Comparison of ENCODE assay signal across 20 cellular contexts in the genomic region with DNA sequence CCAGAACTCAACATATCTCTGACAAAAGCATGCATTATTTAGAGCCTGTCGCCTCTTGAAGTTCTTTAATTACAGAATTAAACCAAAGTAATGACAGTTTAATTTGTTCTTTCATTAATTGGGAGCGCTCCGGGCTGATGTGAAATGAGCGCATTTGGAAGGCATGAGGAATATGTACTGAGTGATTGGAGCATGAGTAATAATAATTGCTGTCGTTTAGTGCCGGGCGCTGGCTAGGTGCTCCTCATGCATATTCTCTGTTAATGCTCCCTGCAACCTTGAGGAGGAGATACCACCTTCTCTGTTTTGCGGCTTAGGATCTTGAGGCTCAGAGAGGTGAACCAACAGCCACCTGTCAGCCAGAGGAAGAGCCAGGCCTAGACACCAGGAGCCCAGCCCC.
DNase-seq lines count a peak whose midpoint lies in the region; ATAC-seq and TF ChIP-seq lines count a peak whose summit lies in the region.
"Had no signal": no experiment of that assay in that cellular context is flagged by ENCODE, and none has a peak within 500 bp of the region (broad histone marks: within the 10 kb centered on the region; RNA-seq: fewer than 3 reads in every experiment).

No MANE protein-coding gene starts in this region.

- H3K4me1 Mint-ChIP-seq in neural progenitor cell: peaks cover 44% of the 10 kb centered on the region

- H3K4me1 ChIP-seq in RWPE2 (ENCODE audit: insufficient read depth, poor library complexity, severe bottlenecking) (peaks cover 36% of the 10 kb centered on the region), smooth muscle cell (ENCODE audit: low read depth) (peaks cover 22% of the 10 kb centered on the region), hepatocyte (ENCODE audit: insufficient read depth) (peaks cover 31% of the 10 kb centered on the region), neural progenitor cell (peaks cover 12% of the 10 kb centered on the region)

- H3K9me2 ChIP-seq in hepatocyte (replicated peaks; ENCODE audit: insufficient read depth): no peaks in the 10 kb centered on the region

- peak overlapping the region; percentile 7 for H3K27ac ChIP-seq in RWPE2 (ENCODE audit: poor library complexity, severe bottlenecking)
- peak overlapping the region; percentile 40 for H3K27ac ChIP-seq in smooth muscle cell (ENCODE audit: low read depth)
- no peak overlapping the region for H3K27ac ChIP-seq in hepatocyte
- H3K27ac ChIP-seq in neural progenitor cell: no peak overlapping the region
- H3K27ac ChIP-seq: HL-60, right atrium auricular region had no signal

- no peaks in the 10 kb centered on the region for H3K27me3 ChIP-seq in RWPE2 (ENCODE audit: insufficient read depth, poor library complexity, severe bottlenecking)
- H3K27me3 ChIP-seq in smooth muscle cell (ENCODE audit: low read depth): no peaks in the 10 kb centered on the region
- H3K27me3 ChIP-seq in hepatocyte: no peaks in the 10 kb centered on the region
- H3K27me3 ChIP-seq in neural progenitor cell: no peaks in the 10 kb centered on the region
- H3K27me3 ChIP-seq: right atrium auricular region had no signal

- H3K9ac ChIP-seq in smooth muscle cell (ENCODE audit: low read depth) (no peak overlapping the region), neural progenitor cell (no peak overlapping the region)

- H3K4me3 ChIP-seq in RWPE2 (ENCODE audit: severe bottlenecking) (no peak overlapping the region), epithelial cell of esophagus (ENCODE audit: low read length) (no peak overlapping the region), smooth muscle cell (no peak overlapping the region), hepatocyte (no peak overlapping the region), neural progenitor cell (no peak overlapping the region)
- H3K4me3 ChIP-seq: GM12878, right atrium auricular region had no signal

- H3F3A ChIP-seq in smooth muscle cell (ENCODE audit: low read depth) (peaks cover 18% of the 10 kb centered on the region), neural progenitor cell (ENCODE audit: low read depth) (peaks cover 9% of the 10 kb centered on the region)

- peak overlapping the region; percentile 57 for H3K4me2 ChIP-seq in smooth muscle cell
- no peak overlapping the region for H3K4me2 ChIP-seq in hepatocyte
- H3K4me2 ChIP-seq in neural progenitor cell: no peak overlapping the region

- peaks cover 28% of the 10 kb centered on the region for H4K20me1 ChIP-seq in smooth muscle cell (ENCODE audit: low read depth)
- no peaks in the 10 kb centered on the region for H4K20me1 ChIP-seq in hepatocyte (ENCODE audit: insufficient read depth, poor library complexity, severe bottlenecking)
- H4K20me1 ChIP-seq in neural progenitor cell (ENCODE audit: low read depth): no peaks in the 10 kb centered on the region

- H3K27ac Mint-ChIP-seq in neural progenitor cell: no peak overlapping the region
- H3K27ac Mint-ChIP-seq: CD8-positive, alpha-beta memory T cell; effector memory CD8-positive, alpha-beta T cell; T-helper 1 cell treated with Interleukin-12 subunit alpha and Interleukin-12 subunit beta and Interleukin-4 antibody, amounts not matched to agents 30 μg/mL and 1 μg/mL, for 36 hours had no signal

- H3K4me3 Mint-ChIP-seq in neural progenitor cell: no peak overlapping the region
- H3K4me3 Mint-ChIP-seq: CD8-positive, alpha-beta memory T cell; effector memory CD8-positive, alpha-beta T cell; stimulated activated naive CD8-positive, alpha-beta T cell treated with anti-CD3 and anti-CD28 coated beads, Interleukin-15, amount 100 ng/mL, for 72 hours; T-helper 1 cell treated with Interleukin-12 subunit alpha and Interleukin-12 subunit beta and Interleukin-4 antibody, amounts not matched to agents 30 μg/mL and 1 μg/mL, for 36 hours had no signal

- H3K36me3 ChIP-seq in RWPE2 (ENCODE audit: low read depth) (no peaks in the 10 kb centered on the region), smooth muscle cell (ENCODE audit: low read depth) (no peaks in the 10 kb centered on the region), hepatocyte (replicated peaks; ENCODE audit: insufficient read depth, low read depth) (no peaks in the 10 kb centered on the region), neural progenitor cell (no peaks in the 10 kb centered on the region)
- H3K36me3 ChIP-seq: right atrium auricular region had no signal

- TF ChIP-seq CTCF in RWPE2 (IDR thresholded peaks at IDR 0.05; ENCODE audit: poor library complexity, severe bottlenecking): no peak
- no peak for TF ChIP-seq CTCF in epithelial cell of esophagus (IDR thresholded peaks at IDR 0.05; ENCODE audit: insufficient read depth, low read depth, low read length, missing control alignments)
- no peak for TF ChIP-seq CTCF in smooth muscle cell (IDR thresholded peaks at IDR 0.05; ENCODE audit: borderline replicate concordance, insufficient read depth, poor library complexity, severe bottlenecking)
- TF ChIP-seq CTCF in hepatocyte (IDR thresholded peaks at IDR 0.05; ENCODE audit: poor library complexity): no peak
- TF ChIP-seq CTCF in neural progenitor cell (IDR thresholded peaks at IDR 0.05): no peak

- 48% methylated on average over 8 of the region's 8 CpGs for WGBS in smooth muscle cell (ENCODE audit: low lambda C conversion rate)
- 85% methylated on average over 8 of the region's 8 CpGs for WGBS in hepatocyte (ENCODE audit: low lambda C conversion rate, missing lambda C conversion rate)

- H3K9me3 ChIP-seq in RWPE2 (ENCODE audit: severe bottlenecking): no peaks in the 10 kb centered on the region
- H3K9me3 ChIP-seq in smooth muscle cell (replicated peaks; ENCODE audit: low read depth): no peaks in the 10 kb centered on the region
- H3K9me3 ChIP-seq in hepatocyte (ENCODE audit: low read depth): no peaks in the 10 kb centered on the region
- no peaks in the 10 kb centered on the region for H3K9me3 ChIP-seq in neural progenitor cell (ENCODE audit: low read depth)
- H3K9me3 ChIP-seq: right atrium auricular region had no signal

- H3K9me3 Mint-ChIP-seq in neural progenitor cell: no peaks in the 10 kb centered on the region
- H3K9me3 Mint-ChIP-seq: CD8-positive, alpha-beta memory T cell; effector memory CD8-positive, alpha-beta T cell; stimulated activated naive CD8-positive, alpha-beta T cell treated with anti-CD3 and anti-CD28 coated beads, Interleukin-15, amount 100 ng/mL, for 72 hours; T-helper 1 cell treated with Interleukin-12 subunit alpha and Interleukin-12 subunit beta and Interleukin-4 antibody, amounts not matched to agents 30 μg/mL and 1 μg/mL, for 36 hours had no signal

- H2AFZ ChIP-seq in smooth muscle cell (ENCODE audit: low read depth): no peak overlapping the region
- H2AFZ ChIP-seq in hepatocyte: no peak overlapping the region
- H2AFZ ChIP-seq in neural progenitor cell (replicated peaks): no peak overlapping the region

- no peaks in the 10 kb centered on the region for H3K36me3 Mint-ChIP-seq in neural progenitor cell

- peak; percentile 35; the same call in 2 of the 3 replicates for ATAC-seq in RWPE2 (ENCODE audit: low read depth)
- ATAC-seq: effector memory CD8-positive, alpha-beta T cell; GM12878; stimulated activated naive CD8-positive, alpha-beta T cell treated with anti-CD3 and anti-CD28 coated beads, Interleukin-15, amount 100 ng/mL, for 72 hours had no signal

- H3K79me2 ChIP-seq in smooth muscle cell (ENCODE audit: low read depth) (no peaks in the 10 kb centered on the region), hepatocyte (peaks cover 9% of the 10 kb centered on the region), neural progenitor cell (ENCODE audit: low read depth) (no peaks in the 10 kb centered on the region)

- peak; percentile 36 for DNase-seq in NCI-H2171 treated with DMSO at 0.1 percent for 48 hours (lab: John Stamatoyannopoulos, UW)
- no peak for DNase-seq in NCI-H2171 (lab: John Stamatoyannopoulos, UW)
- DNase-seq in RWPE2 (ENCODE audit: low spot score): no peak
- peak; percentile 58 for DNase-seq in epithelial cell of esophagus (ENCODE audit: low read depth)
- no peak for DNase-seq in smooth muscle cell (lab: John Stamatoyannopoulos, UW; ENCODE audit: unreplicated experiment)
- DNase-seq in NOMO-1 treated with DMSO at 0.1 percent for 48 hours (lab: John Stamatoyannopoulos, UW; ENCODE audit: unreplicated experiment): no peak
- no peak for DNase-seq in hepatocyte (ENCODE audit: low spot score)
- no peak for DNase-seq in neural progenitor cell (ENCODE audit: low spot score)
- DNase-seq: activated CD4-positive, CD25-positive, alpha-beta regulatory T cell; CD8-positive, alpha-beta memory T cell; effector memory CD8-positive, alpha-beta T cell; KG1; NCI-H1048; NCI-H345; Right ventricle myocardium superior; stimulated activated naive CD8-positive, alpha-beta T cell treated with anti-CD3 and anti-CD28 coated beads, Interleukin-15, amount 100 ng/mL, for 72 hours had no signal

- H3K27me3 Mint-ChIP-seq in neural progenitor cell (ENCODE audit: insufficient read depth, low read depth): peaks cover 2% of the 10 kb centered on the region
- H3K27me3 Mint-ChIP-seq: effector memory CD8-positive, alpha-beta T cell; stimulated activated naive CD8-positive, alpha-beta T cell treated with anti-CD3 and anti-CD28 coated beads, Interleukin-15, amount 100 ng/mL, for 72 hours had no signal

Comparison
In these comparisons a context has a peak if more than half of its experiments do, and no peak if none do; other contexts are left out.
1. DNase-seq: peak in NCI-H2171 treated with DMSO at 0.1 percent for 48 hours (single experiment) and epithelial cell of esophagus (single experiment); none in NCI-H2171 (single experiment), RWPE2 (single experiment), smooth muscle cell (single experiment), NOMO-1 treated with DMSO at 0.1 percent for 48 hours (single experiment), hepatocyte (single experiment) and neural progenitor cell (single experiment).
2. H3K27ac ChIP-seq: peak in RWPE2 (single experiment) and smooth muscle cell (single experiment); none in hepatocyte (single experiment) and neural progenitor cell (single experiment).